8 cellular contexts compared by ENCODE assay signal in the genomic region with DNA sequence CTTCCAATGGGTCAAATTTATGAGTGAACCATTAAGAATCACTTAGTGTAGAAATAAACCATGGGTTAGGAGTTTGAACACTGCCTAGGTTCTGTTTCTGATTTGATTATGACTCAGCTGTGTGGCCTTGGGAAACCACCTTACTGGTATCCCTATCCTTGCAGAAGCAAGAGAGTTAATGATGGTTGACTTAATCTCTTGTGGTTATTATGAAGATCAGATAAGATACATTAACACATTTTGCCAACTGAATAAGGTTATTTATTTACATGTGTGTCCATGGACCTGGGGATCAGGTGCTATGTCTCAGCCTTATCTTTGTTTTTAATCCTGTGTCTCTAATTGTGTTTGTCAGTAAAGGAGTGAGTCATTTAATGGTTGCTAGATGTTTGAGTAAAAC. TPM values are rescaled to one million over a fixed set of nuclear protein-coding genes. Genes with fewer than 3 reads are reported as not detected.
DNase-seq lines count a peak whose midpoint lies in the region; ATAC-seq and TF ChIP-seq lines count a peak whose summit lies in the region.

No MANE protein-coding gene starts in this region.

- no peak overlapping the region for H2BK15ac ChIP-seq in mesenchymal stem cell (ENCODE audit: low read depth, poor library complexity, severe bottlenecking)

- H3K4ac ChIP-seq in mesenchymal stem cell (ENCODE audit: low read depth in 1 of 2, low read length in 2 of 2), result no peak overlapping the region

- H3K4me2 ChIP-seq in mesenchymal stem cell (ENCODE audit: low read length, poor library complexity, severe bottlenecking), result no peak overlapping the region

- in situ Hi-C loops in HAP-1 (cut with MboI; ENCODE audit: low sequenced_read_pairs), result no loop called here

- H4K8ac ChIP-seq in mesenchymal stem cell (ENCODE audit: low read length), result no peak overlapping the region

- peak; percentile 94 for ATAC-seq in GM18873 (IDR thresholded peaks at IDR 0.05; ENCODE audit: low FRiP score, unreplicated experiment)
- ATAC-seq in HG03139 (IDR thresholded peaks at IDR 0.05; ENCODE audit: unreplicated experiment), result peak; percentile 82
- no peak for ATAC-seq in upper lobe of left lung (ENCODE audit: low FRiP score in 2 of 2)

- H3K14ac ChIP-seq in mesenchymal stem cell (ENCODE audit: low read length in 2 of 2), result no peak overlapping the region

- no peak overlapping the region for H4K91ac ChIP-seq in mesenchymal stem cell (ENCODE audit: low read length)

- H3K27ac ChIP-seq in AG04450 (ENCODE audit: low read depth, low read length) (no peak overlapping the region), mesenchymal stem cell (ENCODE audit: low read length, poor library complexity, severe bottlenecking) (peak overlapping the region; percentile 3), upper lobe of left lung (no peak overlapping the region)

- no peak overlapping the region for H3K23ac ChIP-seq in mesenchymal stem cell (ENCODE audit: low read length in 2 of 2)

- peaks cover 18% of the 10 kb centered on the region for H3K79me1 ChIP-seq in mesenchymal stem cell (replicated peaks; ENCODE audit: low read length, poor library complexity, severe bottlenecking)

- TF ChIP-seq CTCF in AG04450 (IDR thresholded peaks at IDR 0.05; ENCODE audit: low read depth, low read length), result no peak
- TF ChIP-seq CTCF in upper lobe of left lung (IDR thresholded peaks at IDR 0.05), result no peak

- H3K4me1 ChIP-seq in mesenchymal stem cell (ENCODE audit: control insufficient read depth, insufficient read depth, low read depth, low read length) (peaks cover 2% of the 10 kb centered on the region), upper lobe of left lung (peaks cover 0 to 6% (median 0%) of the 10 kb centered on the region in 4 donors), HAP-1 (no peaks in the 10 kb centered on the region)

- H3K27me3 ChIP-seq in AG04450 (ENCODE audit: control insufficient read depth, insufficient read depth, low read length), result no peaks in the 10 kb centered on the region
- no peaks in the 10 kb centered on the region for H3K27me3 ChIP-seq in mesenchymal stem cell (ENCODE audit: control insufficient read depth in 1 of 2, insufficient read depth in 1 of 2, low read length in 2 of 2)
- no peaks in the 10 kb centered on the region for H3K27me3 ChIP-seq in H7 (ENCODE audit: control insufficient read depth, insufficient read depth, low read length)
- H3K27me3 ChIP-seq in upper lobe of left lung, result no peaks in the 10 kb centered on the region
- no peaks in the 10 kb centered on the region for H3K27me3 ChIP-seq in HAP-1 (ENCODE audit: low read depth)

- H2BK12ac ChIP-seq in mesenchymal stem cell (ENCODE audit: low read length in 2 of 2), result no peak overlapping the region

- no peak overlapping the region for H2AK5ac ChIP-seq in mesenchymal stem cell (ENCODE audit: low read length, severe bottlenecking)

- CTCF ChIA-PET in AG04450 (lab: Charles Lee), result interaction anchor here (0.6 kb wide), 1 partner anchor 21 kb away, joined by 3 read pairs; no protein-coding TSS in a partner anchor

- peak; percentile 26 for DNase-seq in AG04450 (ENCODE audit: low read depth, low spot score)
- DNase-seq in activated CD4-positive, alpha-beta T cell treated with anti-CD3 and anti-CD28 coated beads, Interleukin-2, amount 50 U/mL, for 48 hours, result peak; percentile 11 to 33
- DNase-seq in mesenchymal stem cell, result peak; percentile 70
- DNase-seq in H7, result no peak
- no peak for DNase-seq in upper lobe of left lung
- no peak for DNase-seq in HAP-1 (ENCODE audit: low spot score in 2 of 2)

- TF ChIP-seq POLR2A in upper lobe of left lung (IDR thresholded peaks at IDR 0.05), result no peak

- H3K36me3 ChIP-seq in mesenchymal stem cell (ENCODE audit: control insufficient read depth in 1 of 2, insufficient read depth in 2 of 2, low read depth in 1 of 2, low read length in 2 of 2) (peaks cover 3 to 50% of the 10 kb centered on the region in 2 experiments), H7 (replicated peaks; ENCODE audit: control insufficient read depth, insufficient read depth, low read length) (no peaks in the 10 kb centered on the region; the same call in 1 of the 2 replicates), upper lobe of left lung (peaks cover 0 to 29% (median 3%) of the 10 kb centered on the region in 4 donors), HAP-1 (replicated peaks) (no peaks in the 10 kb centered on the region; the same call in 1 of the 2 replicates)

- H2BK120ac ChIP-seq in mesenchymal stem cell (ENCODE audit: low read depth, low read length), result no peak overlapping the region

- TF ChIP-seq EP300 in upper lobe of left lung (IDR thresholded peaks at IDR 0.05), result no peak

- H3K9me3 ChIP-seq in AG04450 (ENCODE audit: control insufficient read depth, insufficient read depth, low read length) (no peaks in the 10 kb centered on the region), mesenchymal stem cell (ENCODE audit: control insufficient read depth, low read length) (no peaks in the 10 kb centered on the region), upper lobe of left lung (no peaks in the 10 kb centered on the region), HAP-1 (no peaks in the 10 kb centered on the region)

- H3K9ac ChIP-seq in mesenchymal stem cell (ENCODE audit: low read length), result no peak overlapping the region

- H3K4me3 ChIP-seq in AG04450 (ENCODE audit: low read depth, low read length) (no peak overlapping the region), mesenchymal stem cell (ENCODE audit: insufficient read depth in 1 of 2, low read depth in 1 of 2, low read length in 2 of 2) (no peak overlapping the region), H7 (ENCODE audit: insufficient read depth, low read depth, low read length) (no peak overlapping the region), upper lobe of left lung (no peak overlapping the region), HAP-1 (no peak overlapping the region)

- no peak overlapping the region for H2AFZ ChIP-seq in mesenchymal stem cell (ENCODE audit: low read depth, low read length)

- POLR2A ChIA-PET in AG04450 (lab: Yijun Ruan, JAX), result no interaction called here

- H2BK5ac ChIP-seq in mesenchymal stem cell (ENCODE audit: low read depth, low read length, poor library complexity, severe bottlenecking), result no peak overlapping the region

- no peak overlapping the region for H3K18ac ChIP-seq in mesenchymal stem cell (ENCODE audit: low read depth in 1 of 2, low read length in 2 of 2)

RNA-seq across cellular contexts. Expression of gene KCNJ13, which starts 5.4 kb away (rescaled TPM):
- polyA plus RNA-seq in AG04450 (2011; rRNA removed), result 0.02 TPM in 1 of 2 replicates, not detected in the other
- polyA minus RNA-seq in AG04450 (2011; rRNA and poly(A)+ RNA removed), result 0.51 TPM in 1 of 2 replicates, not detected in the other
- not detected for polyA plus RNA-seq in mesenchymal stem cell (2013, experiment 1 of 2)
- polyA plus RNA-seq in mesenchymal stem cell (2013, experiment 2 of 2), result not detected
- not detected in 2 replicates for total RNA-seq in H7 (2014; rRNA removed; shearing (Covaris generic))
- total RNA-seq in upper lobe of left lung, result not detected

Comparison
In these comparisons a context has a peak if more than half of its experiments do, and no peak if none do; other contexts are left out.
1. DNase-seq: peak in AG04450 (single experiment), activated CD4-positive, alpha-beta T cell treated with anti-CD3 and anti-CD28 coated beads, Interleukin-2, amount 50 U/mL, for 48 hours (2 of 2) and mesenchymal stem cell (single experiment); none in H7 (single experiment), upper lobe of left lung (0 of 2) and HAP-1 (0 of 2).
2. ATAC-seq: peak in GM18873 (single experiment) and HG03139 (single experiment); none in upper lobe of left lung (0 of 2).